In genomic region chr15:52790941-52791751, GRCh38 we compare ENCODE assay signal across 9 cellular contexts. TPM values are rescaled to one million over a fixed set of nuclear protein-coding genes. Genes with fewer than 3 reads are reported as not detected.
DNase-seq lines count a peak whose midpoint lies in the region; ATAC-seq and TF ChIP-seq lines count a peak whose summit lies in the region.
"Had no signal": no experiment of that assay in that cellular context is flagged by ENCODE, and none has a peak within 500 bp of the region (broad histone marks: within the 10 kb centered on the region; RNA-seq: fewer than 3 reads in every experiment).

No MANE protein-coding gene starts in this region.

- no peak overlapping the region for H2AK5ac ChIP-seq in IMR-90 (ENCODE audit: low read depth, low read length)

- no peak overlapping the region for H2BK15ac ChIP-seq in IMR-90 (ENCODE audit: low read depth, low read length)

- H4K91ac ChIP-seq in IMR-90 (ENCODE audit: insufficient read depth, low read depth, low read length): no peak overlapping the region

- peak overlapping the region; percentile 68 for H3K4me2 ChIP-seq in IMR-90 (ENCODE audit: low read depth, low read length)

- no peak overlapping the region for H3K4ac ChIP-seq in IMR-90 (ENCODE audit: low read depth, low read length)

- H3K9me3 ChIP-seq in IMR-90 (ENCODE audit: control insufficient read depth, insufficient read depth, low read length) (peaks cover 11% of the 10 kb centered on the region), adrenal gland (replicated peaks in 1 of 3) (no peaks in the 10 kb centered on the region)

- H3K27ac ChIP-seq in ACC112 (ENCODE audit: low read depth, low read length): no peak overlapping the region
- no peak overlapping the region for H3K27ac ChIP-seq in IMR-90 (ENCODE audit: insufficient read depth, low read length)
- no peak overlapping the region for H3K27ac ChIP-seq in adrenal gland
- H3K27ac ChIP-seq in substantia nigra (ENCODE audit: low read depth, low read length, poor library complexity, severe bottlenecking): no peak overlapping the region
- H3K27ac ChIP-seq: ovary had no signal

- H3K18ac ChIP-seq in IMR-90 (ENCODE audit: low read depth, low read length): no peak overlapping the region

- no peaks in the 10 kb centered on the region for H3K36me3 ChIP-seq in ACC112 (ENCODE audit: insufficient read depth, low read length)
- H3K36me3 ChIP-seq in IMR-90 (ENCODE audit: control insufficient read depth, insufficient read depth, low read length): no peaks in the 10 kb centered on the region
- H3K36me3 ChIP-seq in adrenal gland (replicated peaks in 1 of 2): no peaks in the 10 kb centered on the region
- H3K36me3 ChIP-seq: ovary had no signal

- no peaks in the 10 kb centered on the region for H3K9me1 ChIP-seq in IMR-90 (ENCODE audit: insufficient read depth, low read length)

- H2AFZ ChIP-seq in ACC112 (ENCODE audit: low read length, unreplicated experiment): no peak overlapping the region
- H2AFZ ChIP-seq in IMR-90 (replicated peaks; ENCODE audit: low read length, poor library complexity): peak overlapping the region; percentile 88

- peak; percentile 7 for DNase-seq in IMR-90
- no peak for DNase-seq in chondrocyte (ENCODE audit: low spot score)
- no peak for DNase-seq in mesothelial cell of epicardium (ENCODE audit: low spot score in 2 of 2, unreplicated experiment in 2 of 2)
- no peak for DNase-seq in adrenal gland
- no peak for DNase-seq in substantia nigra (lab: John Stamatoyannopoulos, UW)
- DNase-seq in posterior vena cava (ENCODE audit: low spot score): no peak

- TF ChIP-seq CTCF in IMR-90 (conservative IDR thresholded peaks at IDR 0.05; ENCODE audit: low read depth, low read length) (no peak), chondrocyte (IDR thresholded peaks at IDR 0.05) (peak; percentile 28), mesothelial cell of epicardium (IDR thresholded peaks at IDR 0.05; ENCODE audit: unreplicated experiment) (no peak), adrenal gland (IDR thresholded peaks at IDR 0.05) (no peak)

- H3K14ac ChIP-seq in IMR-90 (replicated peaks; ENCODE audit: low read depth, low read length): no peak overlapping the region

- 12% methylated on average over 16 of the region's 50 CpGs; no CpG with 5 or more reads in 1 of the 2 experiments for WGBS in IMR-90 (ENCODE audit: extremely low coverage in 2 of 2, insufficient read length in 1 of 2), 2 experiments
- WGBS in adrenal gland, 4 donors: 17 to 20% (median 18%) methylated on average over 36 to 50 of the region's 50 CpGs

- H3K4me1 ChIP-seq in ACC112 (ENCODE audit: control insufficient read depth, insufficient read depth, low read length, unreplicated experiment) (no peaks in the 10 kb centered on the region), IMR-90 (ENCODE audit: control insufficient read depth, insufficient read depth, low read length) (peaks cover 5% of the 10 kb centered on the region; the same call in 1 of the 2 replicates), adrenal gland (replicated peaks in 1 of 2) (peaks cover 0 to 3% of the 10 kb centered on the region in 2 donors)

- H3K27me3 ChIP-seq in ACC112 (ENCODE audit: insufficient read depth, low read length) (peaks cover 97% of the 10 kb centered on the region), IMR-90 (ENCODE audit: control insufficient read depth, insufficient read depth, low read length) (peaks cover 92% of the 10 kb centered on the region), adrenal gland (peaks cover 75% of the 10 kb centered on the region)
- H3K27me3 ChIP-seq: ovary had no signal

- no peak overlapping the region for H4K5ac ChIP-seq in IMR-90 (ENCODE audit: low read depth, low read length)

- BruUV-seq in IMR-90 (replicated peaks; lab: Mats Ljungman, UMichigan): no TSS peak

- H3K4me1 Mint-ChIP-seq in chondrocyte (ENCODE audit: low read depth): peaks cover 14% of the 10 kb centered on the region
- peaks cover 3% of the 10 kb centered on the region for H3K4me1 Mint-ChIP-seq in mesothelial cell of epicardium

- no peak for TF ChIP-seq RAD21 in IMR-90 (IDR thresholded peaks at IDR 0.05; ENCODE audit: low read length)

- H3K79me2 ChIP-seq in ACC112 (ENCODE audit: control insufficient read depth, insufficient read depth, low read length, unreplicated experiment): no peaks in the 10 kb centered on the region

- POLR2A ChIA-PET in IMR-90 (lab: Charles Lee; ENCODE audit: unreplicated experiment): no interaction called here

- no peaks in the 10 kb centered on the region for H3K79me1 ChIP-seq in IMR-90 (ENCODE audit: low read depth in 1 of 2, low read length in 2 of 2)

- no peak overlapping the region for H4K8ac ChIP-seq in IMR-90 (ENCODE audit: low read depth in 2 of 2, low read length in 2 of 2)

- peak overlapping the region; percentile 72 for H3K4me3 Mint-ChIP-seq in chondrocyte (ENCODE audit: unreplicated experiment)
- peak overlapping the region; percentile 68 for H3K4me3 Mint-ChIP-seq in mesothelial cell of epicardium

- H2BK20ac ChIP-seq in IMR-90 (ENCODE audit: low read depth, low read length): no peak overlapping the region

- in situ Hi-C loops in IMR-90 (cut with MboI; ENCODE audit: low sequenced_read_pairs): no loop called here

- dilution Hi-C loops in IMR-90 (cut with HindIII; ENCODE audit: low sequenced_read_pairs, unreplicated experiment): no loop called here

- TF ChIP-seq POLR2A in IMR-90 (IDR thresholded peaks at IDR 0.05; ENCODE audit: low read depth, low read length): no peak
- TF ChIP-seq POLR2A in adrenal gland (IDR thresholded peaks at IDR 0.05): no peak

- H2AK9ac ChIP-seq in IMR-90 (replicated peaks; ENCODE audit: low read depth, low read length, poor library complexity): no peak overlapping the region

- no peaks in the 10 kb centered on the region; the same call in 1 of the 2 replicates for H4K20me1 ChIP-seq in IMR-90 (ENCODE audit: insufficient read depth, low read length)

- no peak overlapping the region for H2BK120ac ChIP-seq in IMR-90 (ENCODE audit: low read depth, low read length)

- ATAC-seq in IMR-90 (ENCODE audit: low read depth): peak; percentile 9
- no peak for ATAC-seq in GM18909 (IDR thresholded peaks at IDR 0.05; ENCODE audit: poor library complexity, unreplicated experiment)

- CTCF ChIA-PET in IMR-90 (lab: Yijun Ruan, JAX): no interaction called here

- H3K36me3 Mint-ChIP-seq in chondrocyte (ENCODE audit: low read depth): no peaks in the 10 kb centered on the region
- H3K36me3 Mint-ChIP-seq in mesothelial cell of epicardium: no peaks in the 10 kb centered on the region

- no peaks in the 10 kb centered on the region for H3K9me3 Mint-ChIP-seq in chondrocyte (ENCODE audit: low read depth)
- no peaks in the 10 kb centered on the region for H3K9me3 Mint-ChIP-seq in mesothelial cell of epicardium

- H3K23ac ChIP-seq in IMR-90 (ENCODE audit: low read depth, low read length): no peak overlapping the region

- intact Hi-C loops in IMR-90 (cut with micrococcal nuclease) (no loop called here), adrenal gland (cut with DNase I) (no loop called here), posterior vena cava (cut with DNase I) (no loop called here)

- H3K9ac ChIP-seq in IMR-90 (ENCODE audit: low read depth, low read length): no peak overlapping the region

- no peak overlapping the region for H2BK5ac ChIP-seq in IMR-90 (ENCODE audit: low read depth, low read length, poor library complexity, severe bottlenecking)

- H3K27me3 Mint-ChIP-seq in chondrocyte (ENCODE audit: low read depth) (peaks cover 48% of the 10 kb centered on the region), mesothelial cell of epicardium (ENCODE audit: low read depth) (peaks cover 97% of the 10 kb centered on the region)

- H3K56ac ChIP-seq in IMR-90 (ENCODE audit: extremely low read depth, insufficient read depth, low read length): no peak overlapping the region

- no peak overlapping the region for H3K27ac Mint-ChIP-seq in chondrocyte (ENCODE audit: unreplicated experiment)
- H3K27ac Mint-ChIP-seq in mesothelial cell of epicardium: no peak overlapping the region

- H3K4me3 ChIP-seq in ACC112 (ENCODE audit: low read depth, low read length) (0 out of 2 replicates have a peak overlapping the region, but pooled peaks have one; percentile 74), IMR-90 (ENCODE audit: insufficient read depth, low read depth, low read length) (0 out of 2 replicates have a peak overlapping the region, but pooled peaks have one; percentile 17), adrenal gland (peak overlapping the region in 1 of 4 donors; percentile 47)

TF ChIP-seq in IMR-90, 13 proteins besides CTCF, POLR2A, EP300 and RAD21:
- TF ChIP-seq MAZ (IDR thresholded peaks at IDR 0.05; ENCODE audit: borderline replicate concordance, low read depth, low read length) (no peak), CHD1 (IDR thresholded peaks at IDR 0.05; ENCODE audit: low read depth, low read length) (no peak), USF2 (IDR thresholded peaks at IDR 0.05; ENCODE audit: low read depth, low read length) (no peak), BHLHE40 (IDR thresholded peaks at IDR 0.05; ENCODE audit: low read depth, low read length) (no peak)

RNA-seq across cellular contexts. Expression of gene ONECUT1, which starts 1.0 kb away (rescaled TPM):
- total RNA-seq in IMR-90 (2012; rRNA removed) (not detected in 2 replicates), chondrocyte (0.15 to 0.67 TPM in 2 of 3 replicates, not detected in the other), mesothelial cell of epicardium (0.18 TPM in 1 of 3 replicates, not detected in the others), adrenal gland (under 1 TPM in 1 of 8 donors, not detected in 7; 0.18 TPM), posterior vena cava (not detected)
- polyA plus RNA-seq in IMR-90 (2012; rRNA removed) (not detected in 2 replicates), adrenal gland (not detected)
- polyA plus RNA-seq in IMR-90 (2012; cell fraction: cytosol; rRNA removed): not detected in 2 replicates
- polyA plus RNA-seq in IMR-90 (2012; cell fraction: nucleus; rRNA removed; ENCODE audit: low replicate concordance): not detected in 2 replicates
- polyA plus RNA-seq: ovary had no signal
